1 cellular context compared by ENCODE assay signal in the genomic region with DNA sequence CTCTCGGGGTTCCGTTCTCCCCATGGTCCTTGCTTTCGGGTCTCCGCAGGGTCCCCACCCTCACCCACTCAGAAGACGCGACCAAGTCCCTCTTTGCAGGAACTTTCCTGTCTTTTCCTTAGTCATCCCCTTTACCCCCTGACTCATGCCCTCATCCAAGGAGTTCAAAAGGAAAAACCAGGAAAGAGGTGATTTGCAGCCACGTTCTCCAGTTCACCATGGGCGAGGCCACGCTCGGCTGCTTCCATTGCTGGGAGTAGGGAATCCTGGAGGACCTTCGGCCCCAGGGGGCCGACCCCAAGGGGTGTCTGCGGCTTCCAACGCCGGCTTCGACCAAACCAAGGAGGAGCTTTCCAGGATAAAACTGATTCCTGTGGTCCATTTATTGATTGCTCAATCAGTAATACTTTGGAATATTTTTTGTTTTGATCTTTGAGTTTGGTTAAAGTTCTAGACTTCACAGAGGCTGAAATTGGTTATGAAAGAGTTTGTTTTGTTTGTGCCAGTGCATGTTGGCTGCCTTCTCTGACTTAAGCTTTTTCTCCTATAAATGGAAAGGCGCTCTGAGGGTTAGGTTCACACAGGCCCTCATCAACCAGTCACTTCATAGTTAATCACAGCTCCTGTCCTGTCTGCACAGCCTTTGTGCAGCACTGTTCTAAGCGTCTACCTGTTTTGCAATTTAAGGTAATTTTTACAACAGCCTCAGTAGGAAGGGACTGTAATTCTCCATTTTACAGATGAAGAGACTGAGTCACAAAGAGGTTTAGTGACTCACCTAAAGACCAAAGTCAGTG.
TF ChIP-seq lines count a peak whose summit lies in the region.

No MANE protein-coding gene starts in this region.

TF ChIP-seq in K562, 482 proteins besides CTCF, POLR2A, EP300 and RAD21 (continued from another document):
- TF ChIP-seq, protein P1, sequence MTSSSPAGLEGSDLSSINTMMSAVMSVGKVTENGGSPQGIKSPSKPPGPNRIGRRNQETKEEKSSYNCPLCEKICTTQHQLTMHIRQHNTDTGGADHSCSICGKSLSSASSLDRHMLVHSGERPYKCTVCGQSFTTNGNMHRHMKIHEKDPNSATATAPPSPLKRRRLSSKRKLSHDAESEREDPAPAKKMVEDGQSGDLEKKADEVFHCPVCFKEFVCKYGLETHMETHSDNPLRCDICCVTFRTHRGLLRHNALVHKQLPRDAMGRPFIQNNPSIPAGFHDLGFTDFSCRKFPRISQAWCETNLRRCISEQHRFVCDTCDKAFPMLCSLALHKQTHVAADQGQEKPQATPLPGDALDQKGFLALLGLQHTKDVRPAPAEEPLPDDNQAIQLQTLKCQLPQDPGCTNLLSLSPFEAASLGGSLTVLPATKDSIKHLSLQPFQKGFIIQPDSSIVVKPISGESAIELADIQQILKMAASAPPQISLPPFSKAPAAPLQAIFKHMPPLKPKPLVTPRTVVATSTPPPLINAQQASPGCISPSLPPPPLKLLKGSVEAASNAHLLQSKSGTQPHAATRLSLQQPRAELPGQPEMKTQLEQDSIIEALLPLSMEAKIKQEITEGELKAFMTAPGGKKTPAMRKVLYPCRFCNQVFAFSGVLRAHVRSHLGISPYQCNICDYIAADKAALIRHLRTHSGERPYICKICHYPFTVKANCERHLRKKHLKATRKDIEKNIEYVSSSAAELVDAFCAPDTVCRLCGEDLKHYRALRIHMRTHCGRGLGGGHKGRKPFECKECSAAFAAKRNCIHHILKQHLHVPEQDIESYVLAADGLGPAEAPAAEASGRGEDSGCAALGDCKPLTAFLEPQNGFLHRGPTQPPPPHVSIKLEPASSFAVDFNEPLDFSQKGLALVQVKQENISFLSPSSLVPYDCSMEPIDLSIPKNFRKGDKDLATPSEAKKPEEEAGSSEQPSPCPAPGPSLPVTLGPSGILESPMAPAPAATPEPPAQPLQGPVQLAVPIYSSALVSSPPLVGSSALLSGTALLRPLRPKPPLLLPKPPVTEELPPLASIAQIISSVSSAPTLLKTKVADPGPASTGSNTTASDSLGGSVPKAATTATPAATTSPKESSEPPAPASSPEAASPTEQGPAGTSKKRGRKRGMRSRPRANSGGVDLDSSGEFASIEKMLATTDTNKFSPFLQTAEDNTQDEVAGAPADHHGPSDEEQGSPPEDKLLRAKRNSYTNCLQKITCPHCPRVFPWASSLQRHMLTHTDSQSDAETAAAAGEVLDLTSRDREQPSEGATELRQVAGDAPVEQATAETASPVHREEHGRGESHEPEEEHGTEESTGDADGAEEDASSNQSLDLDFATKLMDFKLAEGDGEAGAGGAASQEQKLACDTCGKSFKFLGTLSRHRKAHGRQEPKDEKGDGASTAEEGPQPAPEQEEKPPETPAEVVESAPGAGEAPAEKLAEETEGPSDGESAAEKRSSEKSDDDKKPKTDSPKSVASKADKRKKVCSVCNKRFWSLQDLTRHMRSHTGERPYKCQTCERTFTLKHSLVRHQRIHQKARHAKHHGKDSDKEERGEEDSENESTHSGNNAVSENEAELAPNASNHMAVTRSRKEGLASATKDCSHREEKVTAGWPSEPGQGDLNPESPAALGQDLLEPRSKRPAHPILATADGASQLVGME (CRISPR knock-in tag; IDR thresholded peaks at IDR 0.05) = no peak
- peak; percentile 65; the same call in 1 of the 2 replicates for TF ChIP-seq GTF2E2 (tag; IDR thresholded peaks at IDR 0.05)
- TF ChIP-seq RBM25 (IDR thresholded peaks at IDR 0.05; ENCODE audit: low read depth, low read length, severe bottlenecking) = peak; percentile 35
- TF ChIP-seq ZNF316 (IDR thresholded peaks at IDR 0.05) = 0 out of 2 replicates have a peak, but pooled peaks have one; percentile 30
